ENCODE assay signal across 8 cellular contexts in genomic region chr19:11197291-11198174, GRCh38. TPM values are rescaled to one million over a fixed set of nuclear protein-coding genes. Genes with fewer than 3 reads are reported as not detected.
DNase-seq lines count a peak whose midpoint lies in the region; ATAC-seq and TF ChIP-seq lines count a peak whose summit lies in the region.

TSS of gene KANK2 (minus strand) at chr19:11197545. CDS start at chr19:11194511, 3,034 bp downstream.

- H3K4me3 Mint-ChIP-seq in activated CD4-positive, alpha-beta T cell treated with anti-CD3 and anti-CD28 coated beads, Interleukin-2, amount 10 ng/mL, durations not matched to agents 24 days and 14 days = peak within 1 kb of the TSS; percentile 84

- peak within 1 kb of the TSS; percentile 87 to 100 for H3K27ac ChIP-seq in coronary artery

- H3K36me3 Mint-ChIP-seq in activated CD4-positive, alpha-beta T cell treated with anti-CD3 and anti-CD28 coated beads, Interleukin-2, amount 10 ng/mL, durations not matched to agents 24 days and 14 days (ENCODE audit: low read depth) = no peaks in the 10 kb centered on the region

- ATAC-seq in GM18861 (IDR thresholded peaks at IDR 0.05; ENCODE audit: unreplicated experiment) (peak; percentile 50), HG03108 (IDR thresholded peaks at IDR 0.05; ENCODE audit: unreplicated experiment) (peak; percentile 65), left colon (peak; percentile 94)

- peaks cover 7% of the 10 kb centered on the region for H3K4me1 Mint-ChIP-seq in activated CD4-positive, alpha-beta T cell treated with anti-CD3 and anti-CD28 coated beads, Interleukin-2, amount 10 ng/mL, durations not matched to agents 24 days and 14 days

- peak; percentile 94 for DNase-seq in 8988T
- DNase-seq in NCI-H446 (lab: John Stamatoyannopoulos, UW) = peak; percentile 50 to 87
- peak; percentile 93 for DNase-seq in activated CD4-positive, alpha-beta T cell treated with anti-CD3 and anti-CD28 coated beads, Interleukin-2, amount 10 ng/mL, durations not matched to agents 24 days and 14 days
- peak; percentile 90 for DNase-seq in coronary artery (ENCODE audit: low spot score)
- DNase-seq in left colon = peak; percentile 84 to 89
- DNase-seq in stimulated activated CD4-positive, alpha-beta T cell treated with anti-CD3 and anti-CD28 coated beads, Interleukin-1b, Interleukin-23, amount 100 ng/mL, for 4 hours (ENCODE audit: low read depth in 2 of 2) = peak; percentile 57 to 75

- no peaks in the 10 kb centered on the region for H3K9me3 Mint-ChIP-seq in activated CD4-positive, alpha-beta T cell treated with anti-CD3 and anti-CD28 coated beads, Interleukin-2, amount 10 ng/mL, durations not matched to agents 24 days and 14 days

- peaks cover 13% of the 10 kb centered on the region for H3K27me3 Mint-ChIP-seq in activated CD4-positive, alpha-beta T cell treated with anti-CD3 and anti-CD28 coated beads, Interleukin-2, amount 10 ng/mL, durations not matched to agents 24 days and 14 days

- TF ChIP-seq CTCF in coronary artery (IDR thresholded peaks at IDR 0.05) = no peak

- peak within 1 kb of the TSS; percentile 25 for H3K27ac Mint-ChIP-seq in activated CD4-positive, alpha-beta T cell treated with anti-CD3 and anti-CD28 coated beads, Interleukin-2, amount 10 ng/mL, durations not matched to agents 24 days and 14 days

- peak within 1 kb of the TSS; percentile 99 for H3K4me3 ChIP-seq in coronary artery

- intact Hi-C loops in activated CD4-positive, alpha-beta T cell treated with anti-CD3 and anti-CD28 coated beads, Interleukin-2, amount 10 ng/mL, durations not matched to agents 24 days and 14 days (cut with micrococcal nuclease) = loop anchor here (5.0 kb wide), 1 partner anchor 40 kb away; the partner anchor contains the start of gene SPC24
- intact Hi-C loops in left colon (cut with DNase I, micrococcal nuclease) = no loop called here

RNA-seq across cellular contexts. Expression of gene KANK2, which starts in this region (rescaled TPM):
- total RNA-seq in activated CD4-positive, alpha-beta T cell treated with anti-CD3 and anti-CD28 coated beads, Interleukin-2, amount 10 ng/mL, durations not matched to agents 24 days and 14 days = 3.0 and 3.3 TPM in 2 replicates
- 10 to 100 TPM; 28.5 to 85.3 TPM for total RNA-seq in left colon

Comparison
In these comparisons a context has a peak if more than half of its experiments do, and no peak if none do; other contexts are left out.
1. Peak in every context shown above with its lines: DNase-seq, ATAC-seq, H3K4me3 ChIP-seq and H3K27ac ChIP-seq.